ENCODE assay signal across 1 cellular context in the genomic region with DNA sequence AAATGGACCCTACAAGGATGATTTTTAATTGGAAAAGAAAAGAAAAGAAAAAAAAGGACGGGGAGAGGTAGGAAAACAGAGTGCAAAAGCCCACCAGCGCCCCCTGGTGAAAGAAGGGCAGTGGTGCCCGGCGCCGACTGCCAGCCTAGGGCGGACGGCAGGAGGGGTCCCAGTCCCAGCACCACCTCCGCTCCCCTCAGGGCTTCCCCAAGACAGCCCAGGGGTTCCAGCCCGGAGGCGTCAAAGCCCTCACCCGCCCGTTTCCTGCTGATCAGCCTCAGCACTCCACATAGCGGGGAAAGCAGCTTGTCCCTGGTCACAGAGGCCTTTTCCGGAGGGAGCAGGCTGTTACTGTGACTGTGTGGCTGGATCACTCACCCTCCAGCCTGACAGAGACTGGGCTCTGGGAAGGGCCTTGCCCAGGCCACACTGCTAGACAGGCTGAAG.
TF ChIP-seq lines count a peak whose summit lies in the region.

No MANE protein-coding gene starts in this region.

TF ChIP-seq in HepG2, 621 proteins besides CTCF, POLR2A, EP300 and RAD21 (continued from another document):
- TF ChIP-seq ZNF784 (CRISPR knock-in tag; IDR thresholded peaks at IDR 0.05; ENCODE audit: borderline replicate concordance) (no peak), ZNF224 (CRISPR knock-in tag; IDR thresholded peaks at IDR 0.05) (no peak), KDM2A (CRISPR knock-in tag; IDR thresholded peaks at IDR 0.05; ENCODE audit: borderline replicate concordance, low read depth) (0 out of 2 replicates have a peak, but pooled peaks have one; percentile 25), ZNF687 (CRISPR knock-in tag; IDR thresholded peaks at IDR 0.05) (peak; percentile 23; the same call in 1 of the 2 replicates), KDM5B (CRISPR knock-in tag; IDR thresholded peaks at IDR 0.05; ENCODE audit: borderline replicate concordance) (peak; percentile 14; the same call in 1 of the 2 replicates), ZNF891 (CRISPR knock-in tag; IDR thresholded peaks at IDR 0.05) (0 out of 2 replicates have a peak, but pooled peaks have one; percentile 5), PAF1 (CRISPR knock-in tag; IDR thresholded peaks at IDR 0.05) (no peak), SMC3 (IDR thresholded peaks at IDR 0.05; ENCODE audit: low read length) (peak; percentile 65; the same call in 1 of the 2 replicates), STAG1 (CRISPR knock-in tag; IDR thresholded peaks at IDR 0.05) (peak; percentile 85), AHR (CRISPR knock-in tag; IDR thresholded peaks at IDR 0.05) (0 out of 2 replicates have a peak, but pooled peaks have one; percentile 43), SOX13 (IDR thresholded peaks at IDR 0.05) (no peak), SOX13 (CRISPR knock-in tag; conservative IDR thresholded peaks at IDR 0.05 in 1 of 2, IDR thresholded peaks at IDR 0.05 in 1 of 2) (no peak), HNRNPLL (IDR thresholded peaks at IDR 0.05; ENCODE audit: low read depth, low read length, poor library complexity, severe bottlenecking) (peak; percentile 19), ZNF142 (CRISPR knock-in tag; IDR thresholded peaks at IDR 0.05) (no peak), ZNF225 (CRISPR knock-in tag; IDR thresholded peaks at IDR 0.05) (0 out of 2 replicates have a peak, but pooled peaks have one; percentile 54), TBX3 (IDR thresholded peaks at IDR 0.05; ENCODE audit: borderline replicate concordance) (no peak), PHF5A (CRISPR knock-in tag; IDR thresholded peaks at IDR 0.05; ENCODE audit: low read depth, unreplicated experiment) (no peak)
